Comparison of ENCODE assay signal across 23 cellular contexts in genomic region chr15:89187911-89188514, GRCh38. TPM values are rescaled to one million over a fixed set of nuclear protein-coding genes. Genes with fewer than 3 reads are reported as not detected.
DNase-seq lines count a peak whose midpoint lies in the region; ATAC-seq and TF ChIP-seq lines count a peak whose summit lies in the region.
"Had no signal": no experiment of that assay in that cellular context is flagged by ENCODE, and none has a peak within 500 bp of the region (broad histone marks: within the 10 kb centered on the region; RNA-seq: fewer than 3 reads in every experiment).

No MANE protein-coding gene starts in this region.

- H3K9me1 ChIP-seq in IMR-90 (ENCODE audit: insufficient read depth, low read length) = peaks cover 21% of the 10 kb centered on the region

- CTCF ChIA-PET in IMR-90 (lab: Yijun Ruan, JAX) = interaction anchor here (0.6 to 1.2 kb wide), 3 partner anchors 10 to 19 kb away, joined by 3 to 6 read pairs (median 4); no protein-coding TSS in a partner anchor

- no peaks in the 10 kb centered on the region for H3K27me3 ChIP-seq in IMR-90 (ENCODE audit: control insufficient read depth, insufficient read depth, low read length)

- H2AK9ac ChIP-seq in IMR-90 (replicated peaks; ENCODE audit: low read depth, low read length, poor library complexity) = peak overlapping the region; percentile 44

- no peak overlapping the region for H3K18ac ChIP-seq in IMR-90 (ENCODE audit: low read depth, low read length)

- no peak overlapping the region for H2BK15ac ChIP-seq in IMR-90 (ENCODE audit: low read depth, low read length)

- peak overlapping the region; percentile 22 for H3K27ac Mint-ChIP-seq in activated T-helper 2 cell treated with anti-CD3 and anti-CD28 coated beads, Interferon-gamma antibody, Interleukin-2, Interleukin-4, amounts not matched to agents 10 μg/mL and 5 μg/mL and 100 μg/mL, durations not matched to agents 14 hours and 24 hours and 36 hours
- H3K27ac Mint-ChIP-seq in nephron progenitor cell = peak overlapping the region; percentile 54
- no peak overlapping the region for H3K27ac Mint-ChIP-seq in stimulated activated naive B cell treated with anti-CD40 and anti-IgM and Interleukin-4, amounts not matched to agents 10 μg/mL and 1 μg/mL and 100 μg/mL, for 72 hours
- H3K27ac Mint-ChIP-seq: activated CD8-positive, alpha-beta T cell treated with anti-CD3 and anti-CD28 coated beads for 36 hours; CD8-positive, alpha-beta T cell had no signal

- H2AK5ac ChIP-seq in IMR-90 (ENCODE audit: low read depth, low read length) = no peak overlapping the region

- H3K4ac ChIP-seq in IMR-90 (ENCODE audit: low read depth, low read length) = no peak overlapping the region

- no peak overlapping the region for H3K4me2 ChIP-seq in IMR-90 (ENCODE audit: low read depth, low read length)
- H3K4me2 ChIP-seq: SK-N-SH had no signal

- no peak overlapping the region for H3K4me3 ChIP-seq in IMR-90 (ENCODE audit: insufficient read depth, low read depth, low read length)
- H3K4me3 ChIP-seq: psoas muscle, skin epidermis had no signal

- H3K56ac ChIP-seq in IMR-90 (ENCODE audit: extremely low read depth, insufficient read depth, low read length) = no peak overlapping the region

- H2BK20ac ChIP-seq in IMR-90 (ENCODE audit: low read depth, low read length) = no peak overlapping the region

- H2BK5ac ChIP-seq in IMR-90 (ENCODE audit: low read depth, low read length, poor library complexity, severe bottlenecking) = no peak overlapping the region

- peak overlapping the region; percentile 58 for H2AFZ ChIP-seq in IMR-90 (replicated peaks; ENCODE audit: low read length, poor library complexity)

- H4K91ac ChIP-seq in IMR-90 (ENCODE audit: insufficient read depth, low read depth, low read length) = no peak overlapping the region

- TF ChIP-seq RAD21 in IMR-90 (IDR thresholded peaks at IDR 0.05; ENCODE audit: low read length) = no peak

- H3K36me3 Mint-ChIP-seq in activated T-helper 2 cell treated with anti-CD3 and anti-CD28 coated beads, Interferon-gamma antibody, Interleukin-2, Interleukin-4, amounts not matched to agents 10 μg/mL and 5 μg/mL and 100 μg/mL, durations not matched to agents 14 hours and 24 hours and 36 hours (ENCODE audit: low read depth) = peaks cover 64% of the 10 kb centered on the region
- peaks cover 45% of the 10 kb centered on the region for H3K36me3 Mint-ChIP-seq in nephron progenitor cell (ENCODE audit: low read depth)
- H3K36me3 Mint-ChIP-seq in stimulated activated naive B cell treated with anti-CD40 and anti-IgM and Interleukin-4, amounts not matched to agents 10 μg/mL and 1 μg/mL and 100 μg/mL, for 72 hours = peaks cover 36 to 59% of the 10 kb centered on the region in 2 donors

- H4K8ac ChIP-seq in IMR-90 (ENCODE audit: low read depth in 2 of 2, low read length in 2 of 2) = no peak overlapping the region

- no CpG with 5 or more reads among the region's 9 CpGs for WGBS in IMR-90 (ENCODE audit: extremely low coverage in 2 of 2, insufficient read length in 1 of 2), 2 experiments

- no peaks in the 10 kb centered on the region for H4K20me1 ChIP-seq in IMR-90 (ENCODE audit: insufficient read depth, low read length)

- H3K79me1 ChIP-seq in IMR-90 (ENCODE audit: low read depth in 1 of 2, low read length in 2 of 2) = peaks cover 0 to 6% of the 10 kb centered on the region in 2 experiments; a peak in 1 of 4 replicates

- intact Hi-C loops in IMR-90 (cut with micrococcal nuclease) = no loop called here
- intact Hi-C loops in activated T-helper 2 cell treated with anti-CD3 and anti-CD28 coated beads, Interferon-gamma antibody, Interleukin-2, Interleukin-4, amounts not matched to agents 10 μg/mL and 5 μg/mL and 100 μg/mL, durations not matched to agents 14 hours and 24 hours and 36 hours (cut with micrococcal nuclease) = no loop called here

- H3K27me3 Mint-ChIP-seq in activated T-helper 2 cell treated with anti-CD3 and anti-CD28 coated beads, Interferon-gamma antibody, Interleukin-2, Interleukin-4, amounts not matched to agents 10 μg/mL and 5 μg/mL and 100 μg/mL, durations not matched to agents 14 hours and 24 hours and 36 hours (ENCODE audit: low read depth) = no peaks in the 10 kb centered on the region
- no peaks in the 10 kb centered on the region for H3K27me3 Mint-ChIP-seq in nephron progenitor cell (ENCODE audit: low read depth, poor library complexity)
- H3K27me3 Mint-ChIP-seq in stimulated activated naive B cell treated with anti-CD40 and anti-IgM and Interleukin-4, amounts not matched to agents 10 μg/mL and 1 μg/mL and 100 μg/mL, for 72 hours = no peaks in the 10 kb centered on the region
- H3K27me3 Mint-ChIP-seq: activated CD8-positive, alpha-beta T cell treated with anti-CD3 and anti-CD28 coated beads for 36 hours; central memory CD8-positive, alpha-beta T cell had no signal

- peak; percentile 6 for DNase-seq in DMS79 treated with DMSO at 0.1 percent for 48 hours (lab: John Stamatoyannopoulos, UW)
- DNase-seq in IMR-90 = peak; percentile 42
- DNase-seq in activated T-helper 2 cell treated with anti-CD3 and anti-CD28 coated beads, Interferon-gamma antibody, Interleukin-2, Interleukin-4, amounts not matched to agents 10 μg/mL and 5 μg/mL and 100 μg/mL, durations not matched to agents 14 hours and 24 hours and 36 hours (ENCODE audit: low spot score) = no peak
- no peak for DNase-seq in nephron progenitor cell
- DNase-seq in stimulated activated naive B cell treated with anti-CD40 and anti-IgM and Interleukin-4, amounts not matched to agents 10 μg/mL and 1 μg/mL and 100 μg/mL, for 72 hours = no peak
- no peak for DNase-seq in DMS153 treated with DMSO at 0.1 percent for 48 hours (lab: John Stamatoyannopoulos, UW; ENCODE audit: unreplicated experiment)
- no peak for DNase-seq in HK-2 (ENCODE audit: unreplicated experiment)
- DNase-seq: activated CD8-positive, alpha-beta T cell treated with anti-CD3 and anti-CD28 coated beads for 36 hours; activated naive CD4-positive, alpha-beta T cell treated with Interleukin-2 at 50 U/mL for 16 hours; aorta; CD8-positive, alpha-beta T cell; DMS153; immature natural killer cell; NCI-H1436; NCI-H524 treated with DMSO at 0.1 percent for 48 hours; psoas muscle; SK-N-SH; stimulated activated CD4-positive, alpha-beta T cell treated with anti-CD3 and anti-CD28 coated beads, Interleukin-1b, Interleukin-23, amount 100 ng/mL, for 48 hours; stimulated activated naive CD4-positive, alpha-beta T cell had no signal

- H3K14ac ChIP-seq in IMR-90 (replicated peaks; ENCODE audit: low read depth, low read length) = peak overlapping the region; percentile 49; the same call in 1 of the 2 replicates

- POLR2A ChIA-PET in IMR-90 (lab: Charles Lee; ENCODE audit: unreplicated experiment) = no interaction called here

- TF ChIP-seq CTCF in IMR-90 (conservative IDR thresholded peaks at IDR 0.05; ENCODE audit: low read depth, low read length) = no peak
- no peak for TF ChIP-seq CTCF in nephron progenitor cell (IDR thresholded peaks at IDR 0.05)

- in situ Hi-C loops in IMR-90 (cut with MboI; ENCODE audit: low sequenced_read_pairs) = no loop called here

- peaks cover 2% of the 10 kb centered on the region for H3K4me1 ChIP-seq in IMR-90 (ENCODE audit: control insufficient read depth, insufficient read depth, low read length)
- H3K4me1 ChIP-seq: psoas muscle had no signal

- H3K36me3 ChIP-seq in IMR-90 (ENCODE audit: control insufficient read depth, insufficient read depth, low read length) = peaks cover 49% of the 10 kb centered on the region

- no peaks in the 10 kb centered on the region for H3K9me3 ChIP-seq in IMR-90 (ENCODE audit: control insufficient read depth, insufficient read depth, low read length)
- H3K9me3 ChIP-seq: psoas muscle, SK-N-SH had no signal

- BruUV-seq in IMR-90 (replicated peaks; lab: Mats Ljungman, UMichigan) = no TSS peak

- H3K4me1 Mint-ChIP-seq in activated T-helper 2 cell treated with anti-CD3 and anti-CD28 coated beads, Interferon-gamma antibody, Interleukin-2, Interleukin-4, amounts not matched to agents 10 μg/mL and 5 μg/mL and 100 μg/mL, durations not matched to agents 14 hours and 24 hours and 36 hours (ENCODE audit: low read depth) = peaks cover 35% of the 10 kb centered on the region
- H3K4me1 Mint-ChIP-seq in nephron progenitor cell = peaks cover 16% of the 10 kb centered on the region
- H3K4me1 Mint-ChIP-seq in stimulated activated naive B cell treated with anti-CD40 and anti-IgM and Interleukin-4, amounts not matched to agents 10 μg/mL and 1 μg/mL and 100 μg/mL, for 72 hours = peaks cover 2 to 6% of the 10 kb centered on the region in 2 donors
- H3K4me1 Mint-ChIP-seq: central memory CD8-positive, alpha-beta T cell had no signal

- TF ChIP-seq POLR2A in IMR-90 (IDR thresholded peaks at IDR 0.05; ENCODE audit: low read depth, low read length) = no peak

- no peak overlapping the region for H3K27ac ChIP-seq in IMR-90 (ENCODE audit: insufficient read depth, low read length)
- H3K27ac ChIP-seq: psoas muscle, skin epidermis had no signal

- H3K9ac ChIP-seq in IMR-90 (ENCODE audit: low read depth, low read length) = no peak overlapping the region
- H3K9ac ChIP-seq: SK-N-SH had no signal

- H3K9me3 Mint-ChIP-seq in activated T-helper 2 cell treated with anti-CD3 and anti-CD28 coated beads, Interferon-gamma antibody, Interleukin-2, Interleukin-4, amounts not matched to agents 10 μg/mL and 5 μg/mL and 100 μg/mL, durations not matched to agents 14 hours and 24 hours and 36 hours = no peaks in the 10 kb centered on the region
- no peaks in the 10 kb centered on the region for H3K9me3 Mint-ChIP-seq in nephron progenitor cell
- no peaks in the 10 kb centered on the region for H3K9me3 Mint-ChIP-seq in stimulated activated naive B cell treated with anti-CD40 and anti-IgM and Interleukin-4, amounts not matched to agents 10 μg/mL and 1 μg/mL and 100 μg/mL, for 72 hours
- H3K9me3 Mint-ChIP-seq: activated CD8-positive, alpha-beta T cell treated with anti-CD3 and anti-CD28 coated beads for 36 hours; CD8-positive, alpha-beta T cell; central memory CD8-positive, alpha-beta T cell; immature natural killer cell had no signal

- dilution Hi-C loops in IMR-90 (cut with HindIII; ENCODE audit: low sequenced_read_pairs, unreplicated experiment) = no loop called here

- ATAC-seq in IMR-90 (ENCODE audit: low read depth) = peak; percentile 55; the same call in 1 of the 2 replicates
- ATAC-seq in stimulated activated naive B cell treated with anti-CD40 and anti-IgM and Interleukin-4, amounts not matched to agents 10 μg/mL and 1 μg/mL and 100 μg/mL, for 72 hours (replicated peaks) = no peak
- ATAC-seq: activated CD8-positive, alpha-beta T cell treated with anti-CD3 and anti-CD28 coated beads for 36 hours; CD8-positive, alpha-beta T cell; psoas muscle had no signal

- H4K5ac ChIP-seq in IMR-90 (ENCODE audit: low read depth, low read length) = no peak overlapping the region

- no peak overlapping the region for H2BK120ac ChIP-seq in IMR-90 (ENCODE audit: low read depth, low read length)

- H3K4me3 Mint-ChIP-seq in activated T-helper 2 cell treated with anti-CD3 and anti-CD28 coated beads, Interferon-gamma antibody, Interleukin-2, Interleukin-4, amounts not matched to agents 10 μg/mL and 5 μg/mL and 100 μg/mL, durations not matched to agents 14 hours and 24 hours and 36 hours (ENCODE audit: low read depth) = no peak overlapping the region
- no peak overlapping the region for H3K4me3 Mint-ChIP-seq in nephron progenitor cell
- no peak overlapping the region for H3K4me3 Mint-ChIP-seq in stimulated activated naive B cell treated with anti-CD40 and anti-IgM and Interleukin-4, amounts not matched to agents 10 μg/mL and 1 μg/mL and 100 μg/mL, for 72 hours
- H3K4me3 Mint-ChIP-seq: activated CD8-positive, alpha-beta T cell treated with anti-CD3 and anti-CD28 coated beads for 36 hours; CD8-positive, alpha-beta T cell; central memory CD8-positive, alpha-beta T cell; immature natural killer cell had no signal

- H3K23ac ChIP-seq in IMR-90 (ENCODE audit: low read depth, low read length) = no peak overlapping the region; the same call in 1 of the 2 replicates

RNA-seq across cellular contexts. Expression of gene RLBP1, which starts 33.4 kb away (rescaled TPM):
- total RNA-seq in IMR-90 (2012; rRNA removed) = not detected in 2 replicates
- not detected in 2 replicates for polyA plus RNA-seq in IMR-90 (2012; rRNA removed)
- polyA plus RNA-seq in IMR-90 (2012; cell fraction: cytosol; rRNA removed) = not detected in 2 replicates
- not detected in 2 replicates for polyA plus RNA-seq in IMR-90 (2012; cell fraction: nucleus; rRNA removed; ENCODE audit: low replicate concordance)
- 0.21 and 0.52 TPM in 2 replicates for total RNA-seq in activated T-helper 2 cell treated with anti-CD3 and anti-CD28 coated beads, Interferon-gamma antibody, Interleukin-2, Interleukin-4, amounts not matched to agents 10 μg/mL and 5 μg/mL and 100 μg/mL, durations not matched to agents 14 hours and 24 hours and 36 hours
- total RNA-seq: activated CD8-positive, alpha-beta T cell treated with anti-CD3 and anti-CD28 coated beads for 36 hours; aorta; CD8-positive, alpha-beta T cell; epithelial cell of proximal tubule; lung microvascular endothelial cell; psoas muscle had no signal
- polyA plus RNA-seq: aorta, SK-N-SH had no signal

RNA-seq across cellular contexts. Expression of gene FANCI, which starts 55.8 kb away (rescaled TPM):
- 25.6 and 34.2 TPM in 2 replicates for total RNA-seq in IMR-90 (2012; rRNA removed)
- 11.6 and 13.2 TPM in 2 replicates for polyA plus RNA-seq in IMR-90 (2012; rRNA removed)
- polyA plus RNA-seq in IMR-90 (2012; cell fraction: cytosol; rRNA removed) = 1.8 and 4.1 TPM in 2 replicates
- polyA plus RNA-seq in IMR-90 (2012; cell fraction: nucleus; rRNA removed; ENCODE audit: low replicate concordance) = 3.0 and 18.5 TPM in 2 replicates
- 176 and 184 TPM in 2 replicates for total RNA-seq in activated T-helper 2 cell treated with anti-CD3 and anti-CD28 coated beads, Interferon-gamma antibody, Interleukin-2, Interleukin-4, amounts not matched to agents 10 μg/mL and 5 μg/mL and 100 μg/mL, durations not matched to agents 14 hours and 24 hours and 36 hours

Comparison
In these comparisons a context has a peak if more than half of its experiments do, and no peak if none do; other contexts are left out.
1. DNase-seq: peak in DMS79 treated with DMSO at 0.1 percent for 48 hours (single experiment) and IMR-90 (single experiment); none in activated T-helper 2 cell treated with anti-CD3 and anti-CD28 coated beads, Interferon-gamma antibody, Interleukin-2, Interleukin-4, amounts not matched to agents 10 μg/mL and 5 μg/mL and 100 μg/mL, durations not matched to agents 14 hours and 24 hours and 36 hours (single experiment), nephron progenitor cell (single experiment), stimulated activated naive B cell treated with anti-CD40 and anti-IgM and Interleukin-4, amounts not matched to agents 10 μg/mL and 1 μg/mL and 100 μg/mL, for 72 hours (single experiment), DMS153 treated with DMSO at 0.1 percent for 48 hours (single experiment) and HK-2 (single experiment).